Comparison of ENCODE assay signal across 1 cellular context in the genomic region with DNA sequence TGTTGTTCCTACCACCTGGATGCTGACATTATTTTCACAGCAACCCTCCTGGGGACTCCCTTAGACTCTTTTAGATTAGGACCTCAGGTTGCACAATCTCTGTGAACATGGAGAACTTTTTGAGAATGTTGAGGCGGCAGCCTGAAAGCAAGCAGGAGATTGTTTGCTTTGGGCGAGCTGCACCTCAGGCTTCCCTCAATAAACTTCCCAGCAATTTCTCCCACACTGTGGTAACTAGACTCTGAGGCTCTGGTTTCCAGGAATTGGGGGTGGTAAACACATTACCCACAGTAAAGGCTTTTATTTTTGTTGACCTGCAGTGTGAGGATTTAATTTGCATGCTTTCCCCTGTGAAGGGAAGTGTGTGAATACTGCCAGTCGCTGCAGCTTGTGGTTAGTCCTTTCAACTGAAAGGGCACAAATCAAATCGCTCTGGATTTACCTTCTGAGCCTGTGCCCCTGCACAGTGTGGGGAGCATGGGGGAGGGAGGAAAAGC.
TF ChIP-seq lines count a peak whose summit lies in the region.

No MANE protein-coding gene starts in this region.

TF ChIP-seq in endothelial cell of umbilical vein, 7 proteins besides CTCF, POLR2A, EP300 and RAD21 (continued from another document):
- TF ChIP-seq, protein P1, sequence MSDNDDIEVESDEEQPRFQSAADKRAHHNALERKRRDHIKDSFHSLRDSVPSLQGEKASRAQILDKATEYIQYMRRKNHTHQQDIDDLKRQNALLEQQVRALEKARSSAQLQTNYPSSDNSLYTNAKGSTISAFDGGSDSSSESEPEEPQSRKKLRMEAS (IDR thresholded peaks at IDR 0.05; ENCODE audit: insufficient read depth, insufficient read length): no peak
- TF ChIP-seq EZH2 (IDR thresholded peaks at IDR 0.05; ENCODE audit: borderline replicate concordance, low read depth, low read length, severe bottlenecking) (no peak), MYC (IDR thresholded peaks at IDR 0.05; ENCODE audit: low read depth, low read length) (no peak)
TF ChIP-seq in endothelial cell of umbilical vein: peak in this region for 0.
